Comparison of ENCODE assay signal across 8 cellular contexts in the genomic region with DNA sequence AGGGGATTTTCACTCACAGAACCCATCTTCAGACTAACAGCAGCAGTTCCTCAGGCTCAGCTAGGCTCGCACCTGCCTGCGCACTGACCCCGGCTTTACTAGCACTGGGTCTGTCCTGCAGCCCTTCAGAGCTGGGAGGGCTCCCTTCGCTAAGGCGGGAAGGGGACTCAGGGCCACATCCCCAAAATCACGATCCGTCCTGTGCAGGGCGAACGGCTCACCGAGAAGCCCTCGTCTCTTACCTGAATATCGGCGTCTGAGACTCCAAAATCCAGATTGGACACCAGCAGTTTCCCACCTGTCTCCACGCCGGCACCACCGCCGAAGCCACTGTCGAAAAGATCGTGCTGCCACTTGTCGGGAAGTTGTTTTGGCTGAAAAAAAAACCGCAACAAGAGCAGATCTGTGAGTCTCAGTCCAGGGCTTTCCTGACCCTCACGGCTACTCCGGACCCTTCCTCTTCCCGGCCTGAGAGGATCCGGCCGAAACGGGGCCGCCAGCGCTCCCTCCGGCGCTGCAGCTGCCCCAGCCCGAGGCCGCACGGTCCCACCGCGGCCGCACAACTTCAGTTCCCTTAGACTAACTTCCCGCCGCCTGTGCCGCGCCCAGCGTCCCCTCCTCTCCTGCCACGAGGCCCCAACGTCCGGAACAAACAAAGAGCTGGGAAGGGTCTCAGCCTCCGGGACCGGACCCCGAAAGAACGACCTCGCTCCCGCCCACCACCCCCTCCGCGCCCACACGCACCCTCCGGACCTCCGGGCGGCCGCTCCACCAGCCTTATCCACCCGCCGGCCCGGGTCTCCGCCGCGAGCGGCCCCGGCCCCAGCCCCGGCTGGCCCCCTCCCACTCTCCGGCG. TPM values are rescaled to one million over a fixed set of nuclear protein-coding genes. Genes with fewer than 3 reads are reported as not detected.
DNase-seq lines count a peak whose midpoint lies in the region; ATAC-seq and TF ChIP-seq lines count a peak whose summit lies in the region.

No MANE protein-coding gene starts in this region.

- no peak for DNase-seq in AG04449 (ENCODE audit: low read depth, low spot score)
- peak; percentile 71 for DNase-seq in OCI-LY7 (ENCODE audit: low spot score)
- DNase-seq in natural killer cell treated with Interleukin-12 subunit alpha and Interleukin-12 subunit beta and Interleukin-15 and Interleukin-18, amount 100 ng/mL, for 72 hours (ENCODE audit: low spot score): no peak
- DNase-seq in cerebellar cortex (ENCODE audit: low spot score): no peak
- DNase-seq in NCI-H2227 treated with DMSO at 0.1 percent for 48 hours (lab: John Stamatoyannopoulos, UW): no peak
- no peak for DNase-seq in NCI-H446 (lab: John Stamatoyannopoulos, UW)

- intact Hi-C loops in OCI-LY7 (cut with micrococcal nuclease; ENCODE audit: unreplicated experiment): loop anchor here (1.0 to 5.0 kb wide), 6 partner anchors 16 to 132 kb away; a partner anchor contains a TSS
- intact Hi-C loops in dendritic cell treated with granulocyte-macrophage colony-stimulating factor and Interleukin-4, amounts not matched to agents 40 ng/mL and 50 ng/mL, for 4 days (cut with micrococcal nuclease): loop anchor here (1.0 to 5.0 kb wide), 3 partner anchors 19 to 37 kb away; a partner anchor contains a TSS

- TF ChIP-seq CTCF in AG04449 (IDR thresholded peaks at IDR 0.05; ENCODE audit: insufficient read depth, low read length, missing control alignments) (no peak), OCI-LY7 (conservative IDR thresholded peaks at IDR 0.05; ENCODE audit: low read length) (no peak)

- no peaks in the 10 kb centered on the region for H3K9me3 Mint-ChIP-seq in dendritic cell treated with granulocyte-macrophage colony-stimulating factor and Interleukin-4, amounts not matched to agents 40 ng/mL and 50 ng/mL, for 4 days
- no peaks in the 10 kb centered on the region for H3K9me3 Mint-ChIP-seq in natural killer cell treated with Interleukin-12 subunit alpha and Interleukin-12 subunit beta and Interleukin-15 and Interleukin-18, amount 100 ng/mL, for 72 hours

- peaks cover 70% of the 10 kb centered on the region for H3K79me2 ChIP-seq in OCI-LY7 (ENCODE audit: insufficient read depth, low read depth, low read length)

- H3K27ac ChIP-seq in OCI-LY7 (ENCODE audit: low read depth, low read length, poor library complexity, severe bottlenecking): peak overlapping the region; percentile 59

- H3K4me3 ChIP-seq in AG04449 (ENCODE audit: low read depth, low read length) (peak overlapping the region; percentile 81), OCI-LY7 (ENCODE audit: low read depth, low read length, poor library complexity, severe bottlenecking) (peak overlapping the region; percentile 77)

- H3K27me3 Mint-ChIP-seq in dendritic cell treated with granulocyte-macrophage colony-stimulating factor and Interleukin-4, amounts not matched to agents 40 ng/mL and 50 ng/mL, for 4 days: no peaks in the 10 kb centered on the region
- H3K27me3 Mint-ChIP-seq in natural killer cell treated with Interleukin-12 subunit alpha and Interleukin-12 subunit beta and Interleukin-15 and Interleukin-18, amount 100 ng/mL, for 72 hours: no peaks in the 10 kb centered on the region

- peaks cover 35% of the 10 kb centered on the region for H3K4me1 ChIP-seq in OCI-LY7 (ENCODE audit: insufficient read depth, low read length, poor library complexity, severe bottlenecking)

- H3K9me2 ChIP-seq in OCI-LY7 (ENCODE audit: insufficient read depth, low read length): no peaks in the 10 kb centered on the region

- peaks cover 65% of the 10 kb centered on the region for H3K36me3 ChIP-seq in OCI-LY7 (ENCODE audit: insufficient read depth, low read length)

- peaks cover 46% of the 10 kb centered on the region for H3K4me1 Mint-ChIP-seq in dendritic cell treated with granulocyte-macrophage colony-stimulating factor and Interleukin-4, amounts not matched to agents 40 ng/mL and 50 ng/mL, for 4 days (ENCODE audit: low read depth)
- peaks cover 13 to 34% of the 10 kb centered on the region in 2 donors for H3K4me1 Mint-ChIP-seq in natural killer cell treated with Interleukin-12 subunit alpha and Interleukin-12 subunit beta and Interleukin-15 and Interleukin-18, amount 100 ng/mL, for 72 hours (ENCODE audit: low read depth in 2 of 2)

- BruUV-seq in OCI-LY7 (replicated peaks; lab: Mats Ljungman, UMichigan): no TSS peak

- peak overlapping the region; percentile 92 for H3K4me2 ChIP-seq in OCI-LY7 (ENCODE audit: low read length)

- H3K36me3 Mint-ChIP-seq in dendritic cell treated with granulocyte-macrophage colony-stimulating factor and Interleukin-4, amounts not matched to agents 40 ng/mL and 50 ng/mL, for 4 days (ENCODE audit: low read depth): peaks cover 86% of the 10 kb centered on the region
- H3K36me3 Mint-ChIP-seq in natural killer cell treated with Interleukin-12 subunit alpha and Interleukin-12 subunit beta and Interleukin-15 and Interleukin-18, amount 100 ng/mL, for 72 hours: peaks cover 24% of the 10 kb centered on the region

- peak; percentile 6 for ATAC-seq in GM19395 (IDR thresholded peaks at IDR 0.05; ENCODE audit: unreplicated experiment)
- peak in 1 of 2 donors; percentile 10 for ATAC-seq in natural killer cell treated with Interleukin-12 subunit alpha and Interleukin-12 subunit beta and Interleukin-15 and Interleukin-18, amount 100 ng/mL, for 72 hours

- CTCF ChIA-PET in AG04449 (lab: Yijun Ruan, JAX) (no interaction called here), OCI-LY7 (lab: Charles Lee; ENCODE audit: unreplicated experiment) (no interaction called here)

- POLR2A ChIA-PET in AG04449 (lab: Yijun Ruan, JAX): no interaction called here
- POLR2A ChIA-PET in OCI-LY7 (lab: Charles Lee): interaction anchor here (0.8 to 1.8 kb wide), 2 partner anchors 17 to 18 kb away, joined by 3 to 4 read pairs; no protein-coding TSS in a partner anchor

- H3K27ac Mint-ChIP-seq in dendritic cell treated with granulocyte-macrophage colony-stimulating factor and Interleukin-4, amounts not matched to agents 40 ng/mL and 50 ng/mL, for 4 days: peak overlapping the region; percentile 98
- H3K27ac Mint-ChIP-seq in natural killer cell treated with Interleukin-12 subunit alpha and Interleukin-12 subunit beta and Interleukin-15 and Interleukin-18, amount 100 ng/mL, for 72 hours: peak overlapping the region; percentile 86 to 91

- no peaks in the 10 kb centered on the region for H3K9me3 ChIP-seq in OCI-LY7 (ENCODE audit: low read length)

- H2AFZ ChIP-seq in OCI-LY7 (ENCODE audit: low read length): no peak overlapping the region

- H3K4me3 Mint-ChIP-seq in dendritic cell treated with granulocyte-macrophage colony-stimulating factor and Interleukin-4, amounts not matched to agents 40 ng/mL and 50 ng/mL, for 4 days: peak overlapping the region; percentile 86
- peak overlapping the region; percentile 93 for H3K4me3 Mint-ChIP-seq in natural killer cell treated with Interleukin-12 subunit alpha and Interleukin-12 subunit beta and Interleukin-15 and Interleukin-18, amount 100 ng/mL, for 72 hours

- H4K20me1 ChIP-seq in OCI-LY7 (ENCODE audit: insufficient read depth, low read length): peaks cover 22% of the 10 kb centered on the region

RNA-seq across cellular contexts. Expression of a gene that starts 0.7 kb away (rescaled TPM):
- total RNA-seq in OCI-LY7 (2014; rRNA removed; shearing (Covaris generic)): 474 and 621 TPM in 2 replicates
- 377 and 431 TPM in 2 replicates for total RNA-seq in OCI-LY7 (2022)
- total RNA-seq in natural killer cell treated with Interleukin-12 subunit alpha and Interleukin-12 subunit beta and Interleukin-15 and Interleukin-18, amount 100 ng/mL, for 72 hours: 100 to 1,000 TPM; 159 to 302 TPM

RNA-seq across cellular contexts. Expression of a gene that starts 0.8 kb away (rescaled TPM):
- total RNA-seq in OCI-LY7 (2014; rRNA removed; shearing (Covaris generic)): 265 and 315 TPM in 2 replicates
- total RNA-seq in OCI-LY7 (2022): 225 and 227 TPM in 2 replicates
- 100 to 1,000 TPM in 1 of 2 donors, 10 to 100 TPM in 1; 81.3 to 112 TPM for total RNA-seq in natural killer cell treated with Interleukin-12 subunit alpha and Interleukin-12 subunit beta and Interleukin-15 and Interleukin-18, amount 100 ng/mL, for 72 hours

RNA-seq across cellular contexts. Expression of a gene that starts 11.4 kb away (rescaled TPM):
- total RNA-seq in OCI-LY7 (2014; rRNA removed; shearing (Covaris generic)): 3.2 and 3.9 TPM in 2 replicates
- total RNA-seq in OCI-LY7 (2022): 2.5 and 2.8 TPM in 2 replicates
- under 1 TPM; 0.17 to 0.50 TPM for total RNA-seq in natural killer cell treated with Interleukin-12 subunit alpha and Interleukin-12 subunit beta and Interleukin-15 and Interleukin-18, amount 100 ng/mL, for 72 hours

RNA-seq across cellular contexts. Expression of a gene that starts 19.5 kb away (rescaled TPM):
- total RNA-seq in OCI-LY7 (2014; rRNA removed; shearing (Covaris generic)): 233 and 265 TPM in 2 replicates
- 663 and 715 TPM in 2 replicates for total RNA-seq in OCI-LY7 (2022)
- 100 to 1,000 TPM; 874 to 929 TPM for total RNA-seq in natural killer cell treated with Interleukin-12 subunit alpha and Interleukin-12 subunit beta and Interleukin-15 and Interleukin-18, amount 100 ng/mL, for 72 hours

RNA-seq across cellular contexts. Expression of a gene that starts 20.5 kb away (rescaled TPM):
- 70.1 and 70.4 TPM in 2 replicates for total RNA-seq in OCI-LY7 (2014; rRNA removed; shearing (Covaris generic))
- 104 and 108 TPM in 2 replicates for total RNA-seq in OCI-LY7 (2022)
- total RNA-seq in natural killer cell treated with Interleukin-12 subunit alpha and Interleukin-12 subunit beta and Interleukin-15 and Interleukin-18, amount 100 ng/mL, for 72 hours: 10 to 100 TPM; 30.4 to 36.5 TPM
